ENCODE assay signal across 13 cellular contexts in the genomic region with DNA sequence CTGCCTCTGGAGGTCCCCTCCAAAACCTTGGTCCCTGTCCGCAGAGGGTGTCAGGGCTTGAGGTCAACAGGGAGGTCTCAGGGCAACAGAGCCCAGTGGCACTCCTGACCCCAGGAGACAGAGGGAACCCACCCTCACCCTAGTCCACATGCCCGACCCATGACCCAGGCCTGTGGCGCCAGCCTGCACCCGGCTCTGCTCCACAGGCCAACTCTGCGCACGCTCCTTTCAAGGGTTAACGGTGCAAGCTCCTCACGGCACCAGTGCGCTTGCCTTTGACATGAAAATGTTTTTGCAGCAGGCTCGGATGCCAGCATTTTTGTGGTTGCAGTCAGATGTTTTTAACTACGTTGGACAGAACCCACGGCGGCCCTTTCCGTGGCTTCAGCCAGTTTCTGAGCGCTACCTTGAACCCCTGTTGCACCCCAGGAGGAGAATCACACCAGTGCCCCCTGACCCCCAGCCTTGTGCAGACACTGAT.
DNase-seq lines count a peak whose midpoint lies in the region; ATAC-seq and TF ChIP-seq lines count a peak whose summit lies in the region.
"Had no signal": no experiment of that assay in that cellular context is flagged by ENCODE, and none has a peak within 500 bp of the region (broad histone marks: within the 10 kb centered on the region; RNA-seq: fewer than 3 reads in every experiment).

No MANE protein-coding gene starts in this region.

- peak overlapping the region; percentile 9; the same call in 1 of the 2 replicates for H4K5ac ChIP-seq in IMR-90 (ENCODE audit: low read depth, low read length)

- H3K27ac ChIP-seq in IMR-90 (ENCODE audit: insufficient read depth, low read length) (peak overlapping the region; percentile 26; the same call in 1 of the 2 replicates), mesenchymal stem cell (ENCODE audit: low read length, poor library complexity, severe bottlenecking) (no peak overlapping the region), uterus (peak overlapping the region; percentile 49 to 63)
- H3K27ac ChIP-seq: gastrocnemius medialis had no signal

- peak overlapping the region; percentile 68 for H3K18ac ChIP-seq in IMR-90 (ENCODE audit: low read depth, low read length)
- H3K18ac ChIP-seq in mesenchymal stem cell (ENCODE audit: low read depth in 1 of 2, low read length in 2 of 2) = peak overlapping the region in 1 of 2 experiments; percentile 28

- peak overlapping the region; percentile 85 for H2BK20ac ChIP-seq in IMR-90 (ENCODE audit: low read depth, low read length)

- H3K4ac ChIP-seq in IMR-90 (ENCODE audit: low read depth, low read length) (peak overlapping the region; percentile 84), mesenchymal stem cell (ENCODE audit: low read depth in 1 of 2, low read length in 2 of 2) (peak overlapping the region in 1 of 2 experiments; percentile 39)

- CTCF ChIA-PET in IMR-90 (lab: Yijun Ruan, JAX) = no interaction called here

- H3K9ac ChIP-seq in IMR-90 (ENCODE audit: low read depth, low read length) (no peak overlapping the region), mesenchymal stem cell (ENCODE audit: low read length) (peak overlapping the region; percentile 37)

- TF ChIP-seq RAD21 in IMR-90 (IDR thresholded peaks at IDR 0.05; ENCODE audit: low read length) = no peak

- no peak overlapping the region for H3K56ac ChIP-seq in IMR-90 (ENCODE audit: extremely low read depth, insufficient read depth, low read length)

- H3K4me1 ChIP-seq in IMR-90 (ENCODE audit: control insufficient read depth, insufficient read depth, low read length) (peaks cover 19% of the 10 kb centered on the region), mesenchymal stem cell (ENCODE audit: control insufficient read depth, insufficient read depth, low read depth, low read length) (peaks cover 21% of the 10 kb centered on the region), uterus (peaks cover 3 to 5% of the 10 kb centered on the region in 2 donors)

- peak overlapping the region in 1 of 2 experiments; percentile 45 for H2BK12ac ChIP-seq in mesenchymal stem cell (ENCODE audit: low read length in 2 of 2)

- H3K4me3 ChIP-seq in IMR-90 (ENCODE audit: insufficient read depth, low read depth, low read length) (no peak overlapping the region), mesenchymal stem cell (ENCODE audit: insufficient read depth in 1 of 2, low read depth in 1 of 2, low read length in 2 of 2) (peak overlapping the region in 1 of 2 experiments; percentile 6), uterus (no peak overlapping the region)
- H3K4me3 ChIP-seq: gastrocnemius medialis had no signal

- DNase-seq in IMR-90 (peak; percentile 81), dedifferentiated amniotic fluid mesenchymal stem cell (ENCODE audit: extremely low spot score) (peak; percentile 70), mesenchymal stem cell (peak; percentile 59), uterus (peak; percentile 70 to 73), SHP77 treated with DMSO at 0.1 percent for 48 hours (lab: John Stamatoyannopoulos, UW) (no peak)
- DNase-seq: activated B cell treated with CpG ODN at 0.5 μM for 24 hours; activated naive CD8-positive, alpha-beta T cell treated with anti-CD3 and anti-CD28 coated beads, Interleukin-2, amount 10 ng/mL, durations not matched to agents 7 days and 5 days; COR-L47; gastrocnemius medialis; left colon had no signal

- TF ChIP-seq POLR2A in IMR-90 (IDR thresholded peaks at IDR 0.05; ENCODE audit: low read depth, low read length) (no peak), uterus (IDR thresholded peaks at IDR 0.05) (no peak)

- WGBS in IMR-90 (ENCODE audit: extremely low coverage in 2 of 2, insufficient read length in 1 of 2), 2 experiments = 33% methylated on average over 9 of the region's 15 CpGs; no CpG with 5 or more reads in 1 of the 2 experiments
- 80% methylated on average over 15 of the region's 15 CpGs for WGBS in mesenchymal stem cell

- dilution Hi-C loops in IMR-90 (cut with HindIII; ENCODE audit: low sequenced_read_pairs, unreplicated experiment) = no loop called here

- H3K79me1 ChIP-seq in IMR-90 (ENCODE audit: low read depth in 1 of 2, low read length in 2 of 2) (no peaks in the 10 kb centered on the region), mesenchymal stem cell (replicated peaks; ENCODE audit: low read length, poor library complexity, severe bottlenecking) (no peaks in the 10 kb centered on the region)

- ATAC-seq in IMR-90 (ENCODE audit: low read depth) = peak; percentile 72
- ATAC-seq in HG02798 (IDR thresholded peaks at IDR 0.05; ENCODE audit: poor library complexity, unreplicated experiment) = no peak
- no peak for ATAC-seq in GM18502 (IDR thresholded peaks at IDR 0.05; ENCODE audit: poor library complexity, unreplicated experiment)
- ATAC-seq: gastrocnemius medialis; left colon; naive thymus-derived CD8-positive, alpha-beta T cell had no signal

- peaks cover 10% of the 10 kb centered on the region for H3K9me3 ChIP-seq in IMR-90 (ENCODE audit: control insufficient read depth, insufficient read depth, low read length)
- H3K9me3 ChIP-seq in mesenchymal stem cell (ENCODE audit: control insufficient read depth, low read length) = peaks cover 27% of the 10 kb centered on the region
- no peaks in the 10 kb centered on the region for H3K9me3 ChIP-seq in uterus

- H4K8ac ChIP-seq in IMR-90 (ENCODE audit: low read depth in 2 of 2, low read length in 2 of 2) = peak overlapping the region in 1 of 2 experiments; percentile 43; a peak in 1 of 4 replicates
- no peak overlapping the region for H4K8ac ChIP-seq in mesenchymal stem cell (ENCODE audit: low read length)

- no TSS peak for BruUV-seq in IMR-90 (replicated peaks; lab: Mats Ljungman, UMichigan)

- H3K23ac ChIP-seq in IMR-90 (ENCODE audit: low read depth, low read length) (no peak overlapping the region), mesenchymal stem cell (ENCODE audit: low read length in 2 of 2) (no peak overlapping the region)

- H4K91ac ChIP-seq in IMR-90 (ENCODE audit: insufficient read depth, low read depth, low read length) (peak overlapping the region; percentile 73), mesenchymal stem cell (ENCODE audit: low read length) (no peak overlapping the region)

- H2AK5ac ChIP-seq in IMR-90 (ENCODE audit: low read depth, low read length) (peak overlapping the region; percentile 35; the same call in 1 of the 2 replicates), mesenchymal stem cell (ENCODE audit: low read length, severe bottlenecking) (peak overlapping the region; percentile 80)

- TF ChIP-seq CTCF in IMR-90 (conservative IDR thresholded peaks at IDR 0.05; ENCODE audit: low read depth, low read length) (no peak), uterus (IDR thresholded peaks at IDR 0.05) (no peak)

- H3K14ac ChIP-seq in IMR-90 (replicated peaks; ENCODE audit: low read depth, low read length) (0 out of 2 replicates have a peak overlapping the region, but pooled peaks have one; percentile 24), mesenchymal stem cell (ENCODE audit: low read length in 2 of 2) (no peak overlapping the region)

- intact Hi-C loops in IMR-90 (cut with micrococcal nuclease) = no loop called here
- intact Hi-C loops in uterus (cut with DNase I; ENCODE audit: low total_unique reads) = no loop called here

- H2BK15ac ChIP-seq in IMR-90 (ENCODE audit: low read depth, low read length) (0 out of 3 replicates have a peak overlapping the region, but pooled peaks have one; percentile 16), mesenchymal stem cell (ENCODE audit: low read depth, poor library complexity, severe bottlenecking) (no peak overlapping the region)

- H3K9me1 ChIP-seq in IMR-90 (ENCODE audit: insufficient read depth, low read length) = peaks cover 6% of the 10 kb centered on the region

- H3K4me2 ChIP-seq in IMR-90 (ENCODE audit: low read depth, low read length) (peak overlapping the region; percentile 11; the same call in 1 of the 2 replicates), mesenchymal stem cell (ENCODE audit: low read length, poor library complexity, severe bottlenecking) (no peak overlapping the region)

- no peak overlapping the region for H2AK9ac ChIP-seq in IMR-90 (replicated peaks; ENCODE audit: low read depth, low read length, poor library complexity)

- H4K20me1 ChIP-seq in IMR-90 (ENCODE audit: insufficient read depth, low read length) = no peaks in the 10 kb centered on the region

- H2BK5ac ChIP-seq in IMR-90 (ENCODE audit: low read depth, low read length, poor library complexity, severe bottlenecking) = peak overlapping the region; percentile 2
- no peak overlapping the region for H2BK5ac ChIP-seq in mesenchymal stem cell (ENCODE audit: low read depth, low read length, poor library complexity, severe bottlenecking)

- H3K27me3 ChIP-seq in IMR-90 (ENCODE audit: control insufficient read depth, insufficient read depth, low read length) (no peaks in the 10 kb centered on the region), mesenchymal stem cell (ENCODE audit: control insufficient read depth in 1 of 2, insufficient read depth in 1 of 2, low read length in 2 of 2) (peaks cover 0 to 22% of the 10 kb centered on the region in 2 experiments), uterus (no peaks in the 10 kb centered on the region)
- H3K27me3 ChIP-seq: gastrocnemius medialis had no signal

- peak overlapping the region; percentile 16 for H2AFZ ChIP-seq in IMR-90 (replicated peaks; ENCODE audit: low read length, poor library complexity)
- no peak overlapping the region for H2AFZ ChIP-seq in mesenchymal stem cell (ENCODE audit: low read depth, low read length)

- H2BK120ac ChIP-seq in IMR-90 (ENCODE audit: low read depth, low read length) (peak overlapping the region; percentile 86), mesenchymal stem cell (ENCODE audit: low read depth, low read length) (no peak overlapping the region)

- POLR2A ChIA-PET in IMR-90 (lab: Charles Lee; ENCODE audit: unreplicated experiment) = interaction anchor here (0.6 kb wide), 1 partner anchor 8 kb away, joined by 3 read pairs; no protein-coding TSS in a partner anchor

- H3K36me3 ChIP-seq in IMR-90 (ENCODE audit: control insufficient read depth, insufficient read depth, low read length) (no peaks in the 10 kb centered on the region), mesenchymal stem cell (ENCODE audit: control insufficient read depth in 1 of 2, insufficient read depth in 2 of 2, low read depth in 1 of 2, low read length in 2 of 2) (no peaks in the 10 kb centered on the region), uterus (no peaks in the 10 kb centered on the region)
- H3K36me3 ChIP-seq: gastrocnemius medialis had no signal

- in situ Hi-C loops in IMR-90 (cut with MboI; ENCODE audit: low sequenced_read_pairs) = no loop called here

TF ChIP-seq in IMR-90, 13 proteins besides CTCF, POLR2A, EP300 and RAD21:
- no peak for TF ChIP-seq MXI1 (IDR thresholded peaks at IDR 0.05; ENCODE audit: borderline replicate concordance, low read depth, low read length)
- TF ChIP-seq CHD1 (IDR thresholded peaks at IDR 0.05; ENCODE audit: low read depth, low read length) = no peak
- TF ChIP-seq CEBPB (IDR thresholded peaks at IDR 0.05; ENCODE audit: low read depth, low read length) = no peak
- no peak for TF ChIP-seq BHLHE40 (IDR thresholded peaks at IDR 0.05; ENCODE audit: low read depth, low read length)
- TF ChIP-seq RCOR1 (IDR thresholded peaks at IDR 0.05; ENCODE audit: insufficient replicate concordance, low read length) = peak; percentile 28
- no peak for TF ChIP-seq FOS (IDR thresholded peaks at IDR 0.05; ENCODE audit: low read depth, low read length)
TF ChIP-seq in IMR-90: peak in this region for 1.
